In genomic region chr3:195441476-195441970, GRCh38 we compare ENCODE assay signal across 8 cellular contexts. TPM values are rescaled to one million over a fixed set of nuclear protein-coding genes. Genes with fewer than 3 reads are reported as not detected.
DNase-seq lines count a peak whose midpoint lies in the region; ATAC-seq, FAIRE-seq and TF ChIP-seq lines count a peak whose summit lies in the region.

No MANE protein-coding gene starts in this region.

- CTCF ChIA-PET in WTC11 (lab: Charles Lee): interaction anchor here (3.3 kb wide), 1 partner anchor 171 kb away, joined by 24 read pairs; the partner anchor contains the start of gene XXYLT1

- FAIRE-seq in GM12891 (lab: Jason Lieb, UNC): no peak

- intact Hi-C loops in right cardiac atrium (cut with DNase I): no loop called here

- DNase-seq in stimulated activated naive CD8-positive, alpha-beta T cell treated with anti-CD3 and anti-CD28 coated beads, Interleukin-15, Interleukin-2, amounts not matched to agents 100 U/mL and 50 U/mL, for 24 hours: no peak
- DNase-seq in WTC11 (ENCODE audit: low spot score): no peak
- DNase-seq in right cardiac atrium: no peak
- no peak for DNase-seq in skeletal muscle cell (ENCODE audit: low read depth)
- DNase-seq in GM12891 (ENCODE audit: insufficient read length, low spot score): no peak

- TF ChIP-seq POLR2A in GM12891 (IDR thresholded peaks at IDR 0.05; ENCODE audit: low read depth, low read length): no peak

- peak overlapping the region; percentile 84 for H3K4me3 ChIP-seq in right cardiac atrium (ENCODE audit: low read length)
- H3K4me3 ChIP-seq in skeletal muscle cell (ENCODE audit: low read depth, low read length): peak overlapping the region; percentile 97

- peak overlapping the region; percentile 95 for H3K27ac ChIP-seq in right cardiac atrium (ENCODE audit: low read length)

- WGBS in right cardiac atrium: 12% methylated on average over 12 of the region's 12 CpGs

- no peaks in the 10 kb centered on the region for H3K4me1 ChIP-seq in right cardiac atrium (ENCODE audit: control insufficient read depth, insufficient read depth, low read length)

- peak overlapping the region; percentile 89 for H3K27ac Mint-ChIP-seq in stimulated activated naive CD8-positive, alpha-beta T cell treated with anti-CD3 and anti-CD28 coated beads, Interleukin-15, Interleukin-2, amounts not matched to agents 100 ng/mL and 50 ng/mL, for 24 hours
- H3K27ac Mint-ChIP-seq in WTC11: peak overlapping the region; percentile 63

- no peaks in the 10 kb centered on the region for H3K27me3 ChIP-seq in right cardiac atrium (ENCODE audit: control insufficient read depth, insufficient read depth)

- H3K4me1 Mint-ChIP-seq in stimulated activated naive CD8-positive, alpha-beta T cell treated with anti-CD3 and anti-CD28 coated beads, Interleukin-15, Interleukin-2, amounts not matched to agents 100 ng/mL and 50 ng/mL, for 24 hours (ENCODE audit: low read depth): peaks cover 54% of the 10 kb centered on the region
- peaks cover 36% of the 10 kb centered on the region for H3K4me1 Mint-ChIP-seq in WTC11

- POLR2A ChIA-PET in WTC11 (lab: Charles Lee): interaction anchor here (0.8 to 2.3 kb wide), 2 partner anchors 50 to 171 kb away, joined by 3 to 10 read pairs; partner anchors contain the start of gene XXYLT1

- no peaks in the 10 kb centered on the region for H3K27me3 Mint-ChIP-seq in stimulated activated naive CD8-positive, alpha-beta T cell treated with anti-CD3 and anti-CD28 coated beads, Interleukin-15, Interleukin-2, amounts not matched to agents 100 ng/mL and 50 ng/mL, for 24 hours
- no peaks in the 10 kb centered on the region for H3K27me3 Mint-ChIP-seq in WTC11 (ENCODE audit: low read depth)

- TF ChIP-seq CTCF in WTC11 (IDR thresholded peaks at IDR 0.05): no peak

- ATAC-seq in stimulated activated naive CD8-positive, alpha-beta T cell treated with anti-CD3 and anti-CD28 coated beads, Interleukin-15, Interleukin-2, amounts not matched to agents 100 U/mL and 50 U/mL, for 24 hours: no peak
- ATAC-seq in WTC11: no peak
- ATAC-seq in right cardiac atrium: no peak
- no peak for ATAC-seq in HG03378 (IDR thresholded peaks at IDR 0.05; ENCODE audit: unreplicated experiment)
- ATAC-seq in GM19463 (IDR thresholded peaks at IDR 0.05; ENCODE audit: unreplicated experiment): no peak

- H3K36me3 Mint-ChIP-seq in stimulated activated naive CD8-positive, alpha-beta T cell treated with anti-CD3 and anti-CD28 coated beads, Interleukin-15, Interleukin-2, amounts not matched to agents 100 ng/mL and 50 ng/mL, for 24 hours (ENCODE audit: low read depth): peaks cover under 1% of the 10 kb centered on the region
- no peaks in the 10 kb centered on the region for H3K36me3 Mint-ChIP-seq in WTC11

- peak overlapping the region; percentile 93 for H3K4me3 Mint-ChIP-seq in stimulated activated naive CD8-positive, alpha-beta T cell treated with anti-CD3 and anti-CD28 coated beads, Interleukin-15, Interleukin-2, amounts not matched to agents 100 ng/mL and 50 ng/mL, for 24 hours
- peak overlapping the region; percentile 91 for H3K4me3 Mint-ChIP-seq in WTC11

- H3K9me3 Mint-ChIP-seq in stimulated activated naive CD8-positive, alpha-beta T cell treated with anti-CD3 and anti-CD28 coated beads, Interleukin-15, Interleukin-2, amounts not matched to agents 100 ng/mL and 50 ng/mL, for 24 hours: no peaks in the 10 kb centered on the region
- H3K9me3 Mint-ChIP-seq in WTC11: no peaks in the 10 kb centered on the region

- H3K9me3 ChIP-seq in right cardiac atrium (ENCODE audit: control insufficient read depth, low read length): no peaks in the 10 kb centered on the region

TF ChIP-seq in WTC11, 78 proteins besides CTCF, POLR2A, EP300 and RAD21:
- TF ChIP-seq NFATC4 (CRISPR knock-in tag; IDR thresholded peaks at IDR 0.05): no peak
- TF ChIP-seq HMGA2 (CRISPR knock-in tag; IDR thresholded peaks at IDR 0.05): no peak

TF ChIP-seq in GM12891, 5 proteins besides CTCF, POLR2A, EP300 and RAD21:
- TF ChIP-seq POU2F2 (IDR thresholded peaks at IDR 0.05; ENCODE audit: low read depth, low read length) (no peak), SPI1 (IDR thresholded peaks at IDR 0.05; ENCODE audit: low read depth, low read length) (no peak), TAF1 (IDR thresholded peaks at IDR 0.05; ENCODE audit: low read depth, low read length) (no peak), PAX5 (IDR thresholded peaks at IDR 0.05; ENCODE audit: insufficient read depth, low read length, severe bottlenecking) (no peak), POLR2AphosphoS5 (IDR thresholded peaks at IDR 0.05; ENCODE audit: low read depth, low read length) (no peak)

RNA-seq across cellular contexts. Expression of gene ACAP2, which starts 1.3 kb away (rescaled TPM):
- 39.9 to 42.4 TPM (median 42.0 TPM) in 3 replicates for total RNA-seq in WTC11 (2021)
- total RNA-seq in right cardiac atrium: 10 to 100 TPM; 20.9 to 23.4 (median 21.4) TPM
- 5.3 TPM for polyA plus RNA-seq in right cardiac atrium
- 10.7 TPM for polyA plus RNA-seq in GM12891 (2012; ENCODE audit: low read depth, missing spikeins)
